In genomic region chr3:151196441-151196840, GRCh38 we compare ENCODE assay signal across 28 cellular contexts. TPM values are rescaled to one million over a fixed set of nuclear protein-coding genes. Genes with fewer than 3 reads are reported as not detected.
DNase-seq lines count a peak whose midpoint lies in the region; ATAC-seq and TF ChIP-seq lines count a peak whose summit lies in the region.
"Had no signal": no experiment of that assay in that cellular context is flagged by ENCODE, and none has a peak within 500 bp of the region (broad histone marks: within the 10 kb centered on the region; RNA-seq: fewer than 3 reads in every experiment).

No MANE protein-coding gene starts in this region.

- TF ChIP-seq CTCF in esophagus muscularis mucosa (IDR thresholded peaks at IDR 0.05): no peak

- H3K4me1 Mint-ChIP-seq in activated naive CD4-positive, alpha-beta T cell treated with anti-CD3 and anti-CD28 coated beads for 36 hours (ENCODE audit: low read depth): peaks cover 50% of the 10 kb centered on the region
- H3K4me1 Mint-ChIP-seq in activated naive CD8-positive, alpha-beta T cell treated with anti-CD3 and anti-CD28 coated beads, Interleukin-2, amount 10 ng/mL, durations not matched to agents 7 days and 5 days: peaks cover 32% of the 10 kb centered on the region

- no peak overlapping the region for H3K27ac ChIP-seq in esophagus muscularis mucosa (replicated peaks in 1 of 4)
- H3K27ac ChIP-seq: heart right ventricle, ovary, upper lobe of right lung had no signal

- intact Hi-C loops in activated naive CD4-positive, alpha-beta T cell treated with anti-CD3 and anti-CD28 coated beads for 36 hours (cut with micrococcal nuclease): loop anchor here (5.0 kb wide), 1 partner anchor 594 kb away; the partner anchor contains the start of gene SELENOT
- intact Hi-C loops in esophagus muscularis mucosa (cut with DNase I): no loop called here

- H3K36me3 Mint-ChIP-seq in activated naive CD4-positive, alpha-beta T cell treated with anti-CD3 and anti-CD28 coated beads for 36 hours (ENCODE audit: low read depth): peaks cover 53% of the 10 kb centered on the region
- H3K36me3 Mint-ChIP-seq in activated naive CD8-positive, alpha-beta T cell treated with anti-CD3 and anti-CD28 coated beads, Interleukin-2, amount 10 ng/mL, durations not matched to agents 7 days and 5 days: peaks cover 66% of the 10 kb centered on the region

- DNase-seq in activated naive CD4-positive, alpha-beta T cell treated with anti-CD3 and anti-CD28 coated beads for 36 hours: no peak
- DNase-seq in activated naive CD4-positive, alpha-beta T cell treated with anti-CD3 and anti-CD28 coated beads, Interleukin-2, amount 50 U/mL, for 16 hours: no peak
- peak; percentile 13 for DNase-seq in NCI-H774 (lab: John Stamatoyannopoulos, UW)
- no peak for DNase-seq in activated naive CD8-positive, alpha-beta T cell treated with anti-CD3 and anti-CD28 coated beads, Interleukin-2, amount 10 ng/mL, durations not matched to agents 7 days and 5 days
- DNase-seq in stimulated activated naive CD8-positive, alpha-beta T cell treated with anti-CD3 and anti-CD28 coated beads, Interleukin-15, Interleukin-2, amounts not matched to agents 100 U/mL and 50 U/mL, for 24 hours: no peak
- no peak for DNase-seq in esophagus muscularis mucosa (ENCODE audit: extremely low spot score)
- DNase-seq in NCI-H2227 treated with DMSO at 0.1 percent for 48 hours (lab: John Stamatoyannopoulos, UW): no peak
- DNase-seq: activated gamma-delta T cell; aorta; C1 segment of cervical spinal cord; cortex of kidney; foreskin fibroblast; HCEC 1CT; heart right ventricle; KBM-7; NCI-H1105 treated with DMSO at 0.1 percent for 48 hours; NCI-H2029 treated with DMSO at 0.1 percent for 48 hours; NCI-H82; ovary; RPMI8226; stimulated activated CD4-positive, alpha-beta T cell treated with anti-CD3 and anti-CD28 coated beads, Interleukin-2, amount 100 ng/mL, for 24 hours; upper lobe of right lung had no signal

- no peak for TF ChIP-seq POLR2A in esophagus muscularis mucosa (IDR thresholded peaks at IDR 0.05; ENCODE audit: low read depth)

- peak overlapping the region; percentile 41 for H3K27ac Mint-ChIP-seq in activated naive CD4-positive, alpha-beta T cell treated with anti-CD3 and anti-CD28 coated beads for 36 hours
- no peak overlapping the region for H3K27ac Mint-ChIP-seq in activated naive CD8-positive, alpha-beta T cell treated with anti-CD3 and anti-CD28 coated beads, Interleukin-2, amount 10 ng/mL, durations not matched to agents 7 days and 5 days

- H3K27me3 ChIP-seq in esophagus muscularis mucosa: no peaks in the 10 kb centered on the region
- H3K27me3 ChIP-seq: heart right ventricle, ovary, upper lobe of right lung had no signal

- no peaks in the 10 kb centered on the region for H3K9me3 ChIP-seq in esophagus muscularis mucosa
- H3K9me3 ChIP-seq: heart right ventricle, ovary, upper lobe of right lung had no signal

- POLR2A ChIA-PET in activated naive CD8-positive, alpha-beta T cell treated with anti-CD3 and anti-CD28 coated beads, Interleukin-2, amount 10 ng/mL, durations not matched to agents 7 days and 5 days (lab: Charles Lee): interaction anchor here (0.9 kb wide), 1 partner anchor 10 kb away, joined by 3 read pairs; no protein-coding TSS in a partner anchor

- H3K4me3 ChIP-seq in esophagus muscularis mucosa: no peak overlapping the region
- H3K4me3 ChIP-seq: GM12878, heart right ventricle, ovary, upper lobe of right lung had no signal

- no peak for ATAC-seq in activated naive CD8-positive, alpha-beta T cell treated with anti-CD3 and anti-CD28 coated beads, Interleukin-2, amount 10 ng/mL, durations not matched to agents 7 days and 5 days (ENCODE audit: low read depth)
- ATAC-seq in stimulated activated naive CD8-positive, alpha-beta T cell treated with anti-CD3 and anti-CD28 coated beads, Interleukin-15, Interleukin-2, amounts not matched to agents 100 U/mL and 50 U/mL, for 24 hours: peak; percentile 55
- ATAC-seq: GM12878, heart right ventricle, upper lobe of right lung had no signal

- no peak for TF ChIP-seq EP300 in esophagus muscularis mucosa (IDR thresholded peaks at IDR 0.05)

- H3K4me3 Mint-ChIP-seq in activated naive CD4-positive, alpha-beta T cell treated with anti-CD3 and anti-CD28 coated beads for 36 hours: no peak overlapping the region
- peak overlapping the region; percentile 39 for H3K4me3 Mint-ChIP-seq in activated naive CD8-positive, alpha-beta T cell treated with anti-CD3 and anti-CD28 coated beads, Interleukin-2, amount 10 ng/mL, durations not matched to agents 7 days and 5 days

- no peaks in the 10 kb centered on the region for H3K4me1 ChIP-seq in esophagus muscularis mucosa
- H3K4me1 ChIP-seq: heart right ventricle, upper lobe of right lung had no signal

- CTCF ChIA-PET in activated naive CD4-positive, alpha-beta T cell treated with anti-CD3 and anti-CD28 coated beads for 36 hours (lab: Charles Lee): interaction anchor here (1.0 to 3.1 kb wide), 7 partner anchors 8 to 39 kb away, joined by 3 to 18 read pairs (median 5); no protein-coding TSS in a partner anchor

- peaks cover 12% of the 10 kb centered on the region for H3K9me3 Mint-ChIP-seq in activated naive CD4-positive, alpha-beta T cell treated with anti-CD3 and anti-CD28 coated beads for 36 hours
- peaks cover 16% of the 10 kb centered on the region for H3K9me3 Mint-ChIP-seq in activated naive CD8-positive, alpha-beta T cell treated with anti-CD3 and anti-CD28 coated beads, Interleukin-2, amount 10 ng/mL, durations not matched to agents 7 days and 5 days

- H3K27me3 Mint-ChIP-seq in activated naive CD4-positive, alpha-beta T cell treated with anti-CD3 and anti-CD28 coated beads for 36 hours (ENCODE audit: low read depth): no peaks in the 10 kb centered on the region
- H3K27me3 Mint-ChIP-seq in activated naive CD8-positive, alpha-beta T cell treated with anti-CD3 and anti-CD28 coated beads, Interleukin-2, amount 10 ng/mL, durations not matched to agents 7 days and 5 days: no peaks in the 10 kb centered on the region

- H3K36me3 ChIP-seq in esophagus muscularis mucosa: no peaks in the 10 kb centered on the region
- H3K36me3 ChIP-seq: heart right ventricle, ovary, upper lobe of right lung had no signal

RNA-seq across cellular contexts. Expression of gene GPR171, which starts 6.6 kb away (rescaled TPM):
- 10 to 100 TPM; 42.8 to 46.9 TPM for total RNA-seq in activated naive CD4-positive, alpha-beta T cell treated with anti-CD3 and anti-CD28 coated beads for 36 hours
- 100 to 1,000 TPM; 142 TPM for total RNA-seq in activated naive CD8-positive, alpha-beta T cell treated with anti-CD3 and anti-CD28 coated beads, Interleukin-2, amount 10 ng/mL, durations not matched to agents 7 days and 5 days
- total RNA-seq in esophagus muscularis mucosa: 1 to 10 TPM in 2 of 4 donors, under 1 TPM in 2; 0.46 to 3.7 (median 1.3) TPM
- total RNA-seq: Daoy, GM12878, HT1080, lung microvascular endothelial cell, MCF 10A, SK-MEL-5 had no signal

Comparison
In these comparisons a context has a peak if more than half of its experiments do, and no peak if none do; other contexts are left out.
1. RNA of gene GPR171, which starts 6.6 kb away (total RNA-seq): 142 TPM in activated naive CD8-positive, alpha-beta T cell treated with anti-CD3 and anti-CD28 coated beads, Interleukin-2, amount 10 ng/mL, durations not matched to agents 7 days and 5 days and 42.8 to 46.9 TPM in activated naive CD4-positive, alpha-beta T cell treated with anti-CD3 and anti-CD28 coated beads for 36 hours; 0.46 to 3.7 TPM in esophagus muscularis mucosa; every median in the first group is over 4 times any median in the second.